Comparison of ENCODE assay signal across 1 cellular context in genomic region chr9:93198117-93198838, GRCh38.
TF ChIP-seq lines count a peak whose summit lies in the region.

No MANE protein-coding gene starts in this region.

TF ChIP-seq in GM23338, 12 proteins besides CTCF, POLR2A, EP300 and RAD21 (continued from another document):
- TF ChIP-seq ZNF462 (CRISPR knock-in tag; IDR thresholded peaks at IDR 0.05) (no peak), ZNF331 (CRISPR knock-in tag; IDR thresholded peaks at IDR 0.05; ENCODE audit: low read depth) (no peak), STAT1 (IDR thresholded peaks at IDR 0.05; ENCODE audit: unreplicated experiment) (no peak), CREB1 (CRISPR knock-in tag; IDR thresholded peaks at IDR 0.05; ENCODE audit: low read depth) (no peak), REST (IDR thresholded peaks at IDR 0.05; ENCODE audit: unreplicated experiment) (no peak), EZH2 (IDR thresholded peaks at IDR 0.05; ENCODE audit: low read depth, unreplicated experiment) (no peak)
